ENCODE assay signal across 1 cellular context in the genomic region with DNA sequence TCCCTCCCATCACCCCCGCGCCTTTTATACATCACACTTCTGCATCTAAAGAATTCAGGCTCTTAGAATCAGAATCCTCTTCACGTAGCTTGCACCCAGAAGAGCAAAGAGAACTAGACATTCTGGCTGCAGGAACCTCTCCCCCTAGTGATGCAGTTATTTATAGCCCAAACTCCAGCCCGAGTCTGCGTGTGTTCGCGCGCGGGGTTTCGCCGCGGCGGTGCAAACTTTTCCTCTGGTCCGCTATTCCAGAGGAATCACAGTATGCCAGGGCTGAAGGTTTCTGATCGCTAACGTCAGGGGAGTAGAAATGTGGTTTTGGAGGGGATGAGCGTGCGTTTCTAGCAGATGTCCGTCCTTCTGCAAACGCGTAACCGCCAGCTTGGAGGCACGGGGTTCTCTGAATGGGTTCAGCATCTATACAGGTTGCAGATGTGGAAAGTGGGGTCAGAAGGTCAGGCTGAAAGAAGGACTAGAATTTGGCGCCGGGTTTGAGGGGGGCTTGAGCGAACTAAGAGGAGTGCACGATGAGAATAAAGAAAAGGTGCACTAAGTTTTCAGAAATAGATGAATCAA.
TF ChIP-seq lines count a peak whose summit lies in the region.

No MANE protein-coding gene starts in this region.

TF ChIP-seq in HEK293, 187 proteins besides CTCF, POLR2A, EP300 and RAD21 (continued from another document and continues in another):
- TF ChIP-seq ZNF580 (tag by site-specific recombination; IDR thresholded peaks at IDR 0.05) (peak; percentile 44; the same call in 1 of the 2 replicates), ZNF211 (tag by site-specific recombination; IDR thresholded peaks at IDR 0.05; ENCODE audit: low read depth) (no peak), ZNF585B (tag by site-specific recombination; IDR thresholded peaks at IDR 0.05) (no peak), ZNF473 (tag by site-specific recombination; IDR thresholded peaks at IDR 0.05) (no peak), ZNF121 (tag by site-specific recombination; IDR thresholded peaks at IDR 0.05) (no peak), ZNF670 (tag by site-specific recombination; IDR thresholded peaks at IDR 0.05; ENCODE audit: low read depth) (no peak), ZSCAN4 (tag by site-specific recombination; IDR thresholded peaks at IDR 0.05) (no peak), ZNF560 (tag by site-specific recombination; IDR thresholded peaks at IDR 0.05; ENCODE audit: borderline replicate concordance) (no peak), ZNF280C (tag by site-specific recombination; IDR thresholded peaks at IDR 0.05) (no peak), ZNF843 (tag by site-specific recombination; IDR thresholded peaks at IDR 0.05) (no peak), ZNF221 (tag by site-specific recombination; IDR thresholded peaks at IDR 0.05; ENCODE audit: borderline replicate concordance) (no peak), ZNF48 (tag by site-specific recombination; IDR thresholded peaks at IDR 0.05) (no peak), ZBTB8A (tag by site-specific recombination; IDR thresholded peaks at IDR 0.05) (peak; percentile 59), YY2 (tag by site-specific recombination; IDR thresholded peaks at IDR 0.05) (no peak), ZSCAN30 (tag by site-specific recombination; IDR thresholded peaks at IDR 0.05) (no peak), ZNF146 (tag by site-specific recombination; IDR thresholded peaks at IDR 0.05) (no peak), PRDM10 (tag by site-specific recombination; IDR thresholded peaks at IDR 0.05) (0 out of 2 replicates have a peak, but pooled peaks have one; percentile 29), ZNF654 (tag by site-specific recombination; IDR thresholded peaks at IDR 0.05; ENCODE audit: low read depth) (peak; percentile 14; the same call in 1 of the 2 replicates), ZNF660 (tag by site-specific recombination; IDR thresholded peaks at IDR 0.05) (no peak), ZBTB44 (tag by site-specific recombination; IDR thresholded peaks at IDR 0.05) (peak; percentile 13; the same call in 1 of the 2 replicates), ZNF19 (tag by site-specific recombination; IDR thresholded peaks at IDR 0.05; ENCODE audit: low read depth) (no peak), ZNF362 (tag by site-specific recombination; IDR thresholded peaks at IDR 0.05) (no peak), KLF16 (tag by site-specific recombination; IDR thresholded peaks at IDR 0.05) (no peak), ZNF133 (tag by site-specific recombination; IDR thresholded peaks at IDR 0.05) (no peak), ZNF366 (tag by site-specific recombination; conservative IDR thresholded peaks at IDR 0.05) (no peak), ZNF658 (tag by site-specific recombination; IDR thresholded peaks at IDR 0.05) (no peak), SCRT1 (tag by site-specific recombination; IDR thresholded peaks at IDR 0.05; ENCODE audit: borderline replicate concordance) (no peak), ZNF558 (tag by site-specific recombination; IDR thresholded peaks at IDR 0.05) (no peak), MZF1 (tag by site-specific recombination; IDR thresholded peaks at IDR 0.05; ENCODE audit: borderline replicate concordance) (peak; percentile 41; the same call in 1 of the 2 replicates), ZBTB7A (tag by site-specific recombination; IDR thresholded peaks at IDR 0.05; ENCODE audit: low read depth) (no peak), ZBTB21 (tag by site-specific recombination; IDR thresholded peaks at IDR 0.05) (no peak), KLF9 (tag by site-specific recombination; IDR thresholded peaks at IDR 0.05; ENCODE audit: low read depth) (no peak), ZNF341 (tag by site-specific recombination; IDR thresholded peaks at IDR 0.05; ENCODE audit: low read depth) (peak; percentile 91), GLI4 (tag by site-specific recombination; IDR thresholded peaks at IDR 0.05) (0 out of 2 replicates have a peak, but pooled peaks have one; percentile 14), ZNF112 (tag by site-specific recombination; IDR thresholded peaks at IDR 0.05) (no peak), ZNF335 (tag by site-specific recombination; conservative IDR thresholded peaks at IDR 0.05) (no peak; the same call in 1 of the 2 replicates), ZNF785 (tag by site-specific recombination; IDR thresholded peaks at IDR 0.05) (no peak), OVOL3 (tag by site-specific recombination; IDR thresholded peaks at IDR 0.05) (0 out of 2 replicates have a peak, but pooled peaks have one; percentile 10), ZNF391 (tag by site-specific recombination; IDR thresholded peaks at IDR 0.05; ENCODE audit: borderline replicate concordance, low read depth) (no peak)
- TF ChIP-seq, protein P1, sequence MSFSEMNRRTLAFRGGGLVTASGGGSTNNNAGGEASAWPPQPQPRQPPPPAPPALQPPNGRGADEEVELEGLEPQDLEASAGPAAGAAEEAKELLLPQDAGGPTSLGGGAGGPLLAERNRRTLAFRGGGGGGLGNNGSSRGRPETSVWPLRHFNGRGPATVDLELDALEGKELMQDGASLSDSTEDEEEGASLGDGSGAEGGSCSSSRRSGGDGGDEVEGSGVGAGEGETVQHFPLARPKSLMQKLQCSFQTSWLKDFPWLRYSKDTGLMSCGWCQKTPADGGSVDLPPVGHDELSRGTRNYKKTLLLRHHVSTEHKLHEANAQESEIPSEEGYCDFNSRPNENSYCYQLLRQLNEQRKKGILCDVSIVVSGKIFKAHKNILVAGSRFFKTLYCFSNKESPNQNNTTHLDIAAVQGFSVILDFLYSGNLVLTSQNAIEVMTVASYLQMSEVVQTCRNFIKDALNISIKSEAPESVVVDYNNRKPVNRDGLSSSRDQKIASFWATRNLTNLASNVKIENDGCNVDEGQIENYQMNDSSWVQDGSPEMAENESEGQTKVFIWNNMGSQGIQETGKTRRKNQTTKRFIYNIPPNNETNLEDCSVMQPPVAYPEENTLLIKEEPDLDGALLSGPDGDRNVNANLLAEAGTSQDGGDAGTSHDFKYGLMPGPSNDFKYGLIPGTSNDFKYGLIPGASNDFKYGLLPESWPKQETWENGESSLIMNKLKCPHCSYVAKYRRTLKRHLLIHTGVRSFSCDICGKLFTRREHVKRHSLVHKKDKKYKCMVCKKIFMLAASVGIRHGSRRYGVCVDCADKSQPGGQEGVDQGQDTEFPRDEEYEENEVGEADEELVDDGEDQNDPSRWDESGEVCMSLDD (tag by site-specific recombination; IDR thresholded peaks at IDR 0.05): no peak
- TF ChIP-seq, protein P2, sequence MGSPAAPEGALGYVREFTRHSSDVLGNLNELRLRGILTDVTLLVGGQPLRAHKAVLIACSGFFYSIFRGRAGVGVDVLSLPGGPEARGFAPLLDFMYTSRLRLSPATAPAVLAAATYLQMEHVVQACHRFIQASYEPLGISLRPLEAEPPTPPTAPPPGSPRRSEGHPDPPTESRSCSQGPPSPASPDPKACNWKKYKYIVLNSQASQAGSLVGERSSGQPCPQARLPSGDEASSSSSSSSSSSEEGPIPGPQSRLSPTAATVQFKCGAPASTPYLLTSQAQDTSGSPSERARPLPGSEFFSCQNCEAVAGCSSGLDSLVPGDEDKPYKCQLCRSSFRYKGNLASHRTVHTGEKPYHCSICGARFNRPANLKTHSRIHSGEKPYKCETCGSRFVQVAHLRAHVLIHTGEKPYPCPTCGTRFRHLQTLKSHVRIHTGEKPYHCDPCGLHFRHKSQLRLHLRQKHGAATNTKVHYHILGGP (tag by site-specific recombination; IDR thresholded peaks at IDR 0.05): no peak
- TF ChIP-seq, protein P3, sequence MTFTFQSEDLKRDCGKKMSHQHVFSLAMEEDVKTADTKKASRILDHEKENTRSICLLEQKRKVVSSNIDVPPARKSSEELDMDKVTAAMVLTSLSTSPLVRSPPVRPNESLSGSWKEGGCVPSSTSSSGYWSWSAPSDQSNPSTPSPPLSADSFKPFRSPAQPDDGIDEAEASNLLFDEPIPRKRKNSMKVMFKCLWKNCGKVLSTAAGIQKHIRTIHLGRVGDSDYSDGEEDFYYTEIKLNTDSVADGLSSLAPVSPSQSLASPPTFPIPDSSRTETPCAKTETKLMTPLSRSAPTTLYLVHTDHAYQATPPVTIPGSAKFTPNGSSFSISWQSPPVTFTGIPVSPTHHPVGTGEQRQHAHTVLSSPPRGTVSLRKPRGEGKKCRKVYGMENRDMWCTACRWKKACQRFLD (tag by site-specific recombination; IDR thresholded peaks at IDR 0.05): no peak
- TF ChIP-seq, protein P4, sequence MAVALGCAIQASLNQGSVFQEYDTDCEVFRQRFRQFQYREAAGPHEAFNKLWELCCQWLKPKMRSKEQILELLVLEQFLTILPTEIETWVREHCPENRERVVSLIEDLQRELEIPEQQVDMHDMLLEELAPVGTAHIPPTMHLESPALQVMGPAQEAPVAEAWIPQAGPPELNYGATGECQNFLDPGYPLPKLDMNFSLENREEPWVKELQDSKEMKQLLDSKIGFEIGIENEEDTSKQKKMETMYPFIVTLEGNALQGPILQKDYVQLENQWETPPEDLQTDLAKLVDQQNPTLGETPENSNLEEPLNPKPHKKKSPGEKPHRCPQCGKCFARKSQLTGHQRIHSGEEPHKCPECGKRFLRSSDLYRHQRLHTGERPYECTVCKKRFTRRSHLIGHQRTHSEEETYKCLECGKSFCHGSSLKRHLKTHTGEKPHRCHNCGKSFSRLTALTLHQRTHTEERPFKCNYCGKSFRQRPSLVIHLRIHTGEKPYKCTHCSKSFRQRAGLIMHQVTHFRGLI (tag by site-specific recombination; IDR thresholded peaks at IDR 0.05): no peak
